ENCODE assay signal across 10 cellular contexts in genomic region chr16:46948548-46949166, GRCh38.
"Had no signal": no experiment of that assay in that cellular context is flagged by ENCODE, and none has a peak within 500 bp of the region (broad histone marks: within the 10 kb centered on the region; RNA-seq: fewer than 3 reads in every experiment).

No MANE protein-coding gene starts in this region.

- H3K4me1 ChIP-seq: ascending aorta, colonic mucosa, left lung, suprapubic skin, transverse colon, uterus had no signal

- H3K27me3 Mint-ChIP-seq: central memory CD8-positive, alpha-beta T cell had no signal

- H3K4me3 Mint-ChIP-seq: activated naive CD4-positive, alpha-beta T cell treated with anti-CD3 and anti-CD28 coated beads for 36 hours; central memory CD8-positive, alpha-beta T cell had no signal

- H3K27me3 ChIP-seq: ascending aorta, colonic mucosa, left lung, suprapubic skin, transverse colon, uterus had no signal

- H3K36me3 ChIP-seq: ascending aorta, colonic mucosa, left lung, suprapubic skin, transverse colon, uterus had no signal

- H3K27ac ChIP-seq: ascending aorta, colonic mucosa, left lung, suprapubic skin, transverse colon, uterus had no signal

- H3K27ac Mint-ChIP-seq: activated naive CD4-positive, alpha-beta T cell treated with anti-CD3 and anti-CD28 coated beads for 36 hours had no signal

- H3K4me3 ChIP-seq: ascending aorta, colonic mucosa, left lung, suprapubic skin, transverse colon, uterus had no signal

- FAIRE-seq: keratinocyte had no signal

- H3K9me3 Mint-ChIP-seq: activated naive CD4-positive, alpha-beta T cell treated with anti-CD3 and anti-CD28 coated beads for 36 hours; central memory CD8-positive, alpha-beta T cell had no signal

- DNase-seq: activated CD4-positive, CD25-positive, alpha-beta regulatory T cell treated with anti-CD3 and anti-CD28 coated beads, Interleukin-2, amount 50 U/mL, for 72 hours; colonic mucosa; left lung; transverse colon; uterus had no signal

- H3K9me3 ChIP-seq: ascending aorta, colonic mucosa, left lung, suprapubic skin, transverse colon, uterus had no signal
